Comparison of ENCODE assay signal across 14 cellular contexts in the genomic region with DNA sequence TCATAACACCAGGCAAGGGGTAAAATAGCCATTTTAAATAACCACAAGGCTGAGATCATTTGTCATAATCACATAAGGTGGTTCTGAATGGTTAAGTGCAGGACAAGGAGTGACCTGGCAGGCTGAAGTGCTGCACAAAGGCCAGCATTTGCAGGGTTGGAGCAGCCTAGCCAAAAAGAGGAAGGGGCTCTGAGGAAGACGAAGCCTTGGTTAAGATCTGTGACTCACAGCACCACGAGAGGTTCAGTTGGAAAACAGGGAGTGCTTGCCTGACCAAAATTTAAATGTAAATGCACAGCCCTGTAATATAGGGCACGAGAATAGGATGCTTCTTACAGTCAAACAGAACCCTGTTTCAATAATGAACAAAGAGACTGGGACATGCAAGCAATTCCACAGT.
"Had no signal": no experiment of that assay in that cellular context is flagged by ENCODE, and none has a peak within 500 bp of the region (broad histone marks: within the 10 kb centered on the region; RNA-seq: fewer than 3 reads in every experiment).

No MANE protein-coding gene starts in this region.

- H3K9me3 ChIP-seq: ascending aorta, colonic mucosa, suprapubic skin had no signal

- H3K27ac ChIP-seq: ascending aorta, colonic mucosa, suprapubic skin had no signal

- DNase-seq: activated CD4-positive, alpha-beta T cell treated with anti-CD3 and anti-CD28 coated beads, Interleukin-2, amount 50 U/mL, for 48 hours; activated CD4-positive, CD25-positive, alpha-beta regulatory T cell treated with anti-CD3 and anti-CD28 coated beads, Interleukin-2, amount 50 U/mL, for 72 hours; activated CD8-positive, alpha-beta memory T cell treated with anti-CD3 and anti-CD28 coated beads, Interleukin-2, amount 10 ng/mL, durations not matched to agents 7 days and 5 days; activated naive CD4-positive, alpha-beta T cell; colonic mucosa; effector CD8-positive, alpha-beta T cell; hippocampal formation; kidney glomerular epithelial cell; stimulated activated CD4-positive, alpha-beta T cell treated with anti-CD3 and anti-CD28 coated beads, Interleukin-2, amount 100 ng/mL, for 48 hours; stimulated activated naive CD4-positive, alpha-beta T cell treated with Interleukin-2 at 50 U/mL for 16 hours; T-cell had no signal

- H3K9me3 Mint-ChIP-seq: T-cell, type B pancreatic cell had no signal

- ATAC-seq: activated CD8-positive, alpha-beta memory T cell treated with anti-CD3 and anti-CD28 coated beads, Interleukin-2, amount 10 ng/mL, durations not matched to agents 7 days and 5 days; T-cell had no signal

- H3K4me3 ChIP-seq: ascending aorta, colonic mucosa, suprapubic skin had no signal

- H3K27me3 Mint-ChIP-seq: activated CD8-positive, alpha-beta memory T cell treated with anti-CD3 and anti-CD28 coated beads, Interleukin-2, amount 10 ng/mL, durations not matched to agents 7 days and 5 days; T-cell; type B pancreatic cell had no signal

- H3K27ac Mint-ChIP-seq: activated CD8-positive, alpha-beta memory T cell treated with anti-CD3 and anti-CD28 coated beads, Interleukin-2, amount 10 ng/mL, durations not matched to agents 7 days and 5 days; T-cell; type B pancreatic cell had no signal

- H3K4me3 Mint-ChIP-seq: activated CD8-positive, alpha-beta memory T cell treated with anti-CD3 and anti-CD28 coated beads, Interleukin-2, amount 10 ng/mL, durations not matched to agents 7 days and 5 days; T-cell; type B pancreatic cell had no signal

- H3K27me3 ChIP-seq: ascending aorta, colonic mucosa, suprapubic skin had no signal

- H3K4me1 ChIP-seq: ascending aorta, colonic mucosa, suprapubic skin had no signal

- H3K4me1 Mint-ChIP-seq: activated CD8-positive, alpha-beta memory T cell treated with anti-CD3 and anti-CD28 coated beads, Interleukin-2, amount 10 ng/mL, durations not matched to agents 7 days and 5 days had no signal
